23 cellular contexts compared by ENCODE assay signal in genomic region chr1:34167091-34167788, GRCh38. TPM values are rescaled to one million over a fixed set of nuclear protein-coding genes. Genes with fewer than 3 reads are reported as not detected.
A peak's percentile ranks its signal among the peaks of the same experiment; 100 is the strongest.
DNase-seq lines count a peak whose midpoint lies in the region; ATAC-seq and TF ChIP-seq lines count a peak whose summit lies in the region.
"Had no signal": no experiment of that assay in that cellular context is flagged by ENCODE, and none has a peak within 500 bp of the region (broad histone marks: within the 10 kb centered on the region; RNA-seq: fewer than 3 reads in every experiment).

No MANE protein-coding gene starts in this region.

- peak overlapping the region; percentile 68 for H3K9ac ChIP-seq in HUES6 (ENCODE audit: low read length)
- no peak overlapping the region for H3K9ac ChIP-seq in colonic mucosa (ENCODE audit: low read depth in 2 of 2, low read length in 2 of 2)

- peak overlapping the region; percentile 45 for H3K4me3 Mint-ChIP-seq in type B pancreatic cell
- H3K4me3 Mint-ChIP-seq: activated naive CD8-positive, alpha-beta T cell treated with anti-CD3 and anti-CD28 coated beads for 36 hours; dendritic cell treated with granulocyte-macrophage colony-stimulating factor and Interleukin-4, amounts not matched to agents 40 ng/mL and 50 ng/mL, for 4 days had no signal

- H3K36me3 ChIP-seq in HUES6 (ENCODE audit: control insufficient read depth, insufficient read depth, low read length) (no peaks in the 10 kb centered on the region), colonic mucosa (no peaks in the 10 kb centered on the region)
- H3K36me3 ChIP-seq: brain microvascular endothelial cell, left lung, spleen, thyroid gland had no signal

- no peak for ATAC-seq in GM21619 (IDR thresholded peaks at IDR 0.05; ENCODE audit: unreplicated experiment)
- ATAC-seq: left lung, mucosa of descending colon had no signal

- no peak overlapping the region for H3K27ac Mint-ChIP-seq in type B pancreatic cell
- H3K27ac Mint-ChIP-seq: activated naive CD8-positive, alpha-beta T cell treated with anti-CD3 and anti-CD28 coated beads for 36 hours; dendritic cell treated with granulocyte-macrophage colony-stimulating factor and Interleukin-4, amounts not matched to agents 40 ng/mL and 50 ng/mL, for 4 days had no signal

- peaks cover 9% of the 10 kb centered on the region for H3K4me1 Mint-ChIP-seq in type B pancreatic cell (ENCODE audit: unreplicated experiment)

- intact Hi-C loops in colonic mucosa (cut with DNase I): no loop called here

- no peaks in the 10 kb centered on the region for H3K36me3 Mint-ChIP-seq in type B pancreatic cell
- H3K36me3 Mint-ChIP-seq: activated naive CD8-positive, alpha-beta T cell treated with anti-CD3 and anti-CD28 coated beads for 36 hours had no signal

- H3K9me3 ChIP-seq in HUES6 (ENCODE audit: control insufficient read depth, insufficient read depth, low read depth, low read length) (no peaks in the 10 kb centered on the region), colonic mucosa (no peaks in the 10 kb centered on the region)
- H3K9me3 ChIP-seq: left lung, mucosa of descending colon, spleen, thyroid gland had no signal

- H3K27me3 ChIP-seq in HUES6 (ENCODE audit: control insufficient read depth, insufficient read depth, low read length) (peaks cover 25% of the 10 kb centered on the region), layer of hippocampus (ENCODE audit: control insufficient read depth, insufficient read depth, low read length) (no peaks in the 10 kb centered on the region), colonic mucosa (peaks cover 38% of the 10 kb centered on the region)

- H3K27ac ChIP-seq in HUES6 (ENCODE audit: low read depth, low read length) (0 out of 2 replicates have a peak overlapping the region, but pooled peaks have one; percentile 3), coronary artery (no peak overlapping the region), layer of hippocampus (ENCODE audit: low read depth, low read length) (peak overlapping the region; percentile 64), colonic mucosa (no peak overlapping the region)
- H3K27ac ChIP-seq: brain microvascular endothelial cell, epithelial cell of prostate, left lung, SK-N-MC, spleen, thyroid gland had no signal

- H3K4me3 ChIP-seq in HUES6 (ENCODE audit: low read depth, low read length): peak overlapping the region; percentile 81
- H3K4me3 ChIP-seq in coronary artery: peak overlapping the region; percentile 71
- no peak overlapping the region for H3K4me3 ChIP-seq in colonic mucosa
- H3K4me3 ChIP-seq: left lung, mucosa of descending colon, SK-N-MC, thyroid gland had no signal

- H3K27me3 Mint-ChIP-seq in type B pancreatic cell: peaks cover 86% of the 10 kb centered on the region

- no peaks in the 10 kb centered on the region for H3K9me3 Mint-ChIP-seq in type B pancreatic cell
- H3K9me3 Mint-ChIP-seq: activated naive CD8-positive, alpha-beta T cell treated with anti-CD3 and anti-CD28 coated beads for 36 hours; dendritic cell treated with granulocyte-macrophage colony-stimulating factor and Interleukin-4, amounts not matched to agents 40 ng/mL and 50 ng/mL, for 4 days had no signal

- no peak for DNase-seq in coronary artery (ENCODE audit: low spot score)
- no peak for DNase-seq in type B pancreatic cell (ENCODE audit: extremely low spot score, unreplicated experiment)
- no peak for DNase-seq in colonic mucosa
- no peak for DNase-seq in NCI-H446 (lab: John Stamatoyannopoulos, UW)
- DNase-seq: activated CD4-positive, CD25-positive, alpha-beta regulatory T cell treated with anti-CD3 and anti-CD28 coated beads, Interleukin-2, amount 50 U/mL, for 72 hours; activated naive CD8-positive, alpha-beta T cell treated with anti-CD3 and anti-CD28 coated beads for 36 hours; brain microvascular endothelial cell; foreskin melanocyte; left lung; mucosa of descending colon; NCI-H1436 treated with DMSO at 0.1 percent for 48 hours; NCI-H2171; NCI-H774; spleen; T-helper 9 cell had no signal

- no peak for TF ChIP-seq CTCF in coronary artery (IDR thresholded peaks at IDR 0.05)
- TF ChIP-seq CTCF in type B pancreatic cell (conservative IDR thresholded peaks at IDR 0.05): no peak
- TF ChIP-seq CTCF in colonic mucosa (IDR thresholded peaks at IDR 0.05): no peak

- peaks cover 15% of the 10 kb centered on the region for H3K4me1 ChIP-seq in HUES6 (ENCODE audit: control insufficient read depth, insufficient read depth, low read length)
- H3K4me1 ChIP-seq in colonic mucosa: no peaks in the 10 kb centered on the region

RNA-seq across cellular contexts. Expression of gene CSMD2, which starts 2.2 kb away (rescaled TPM):
- total RNA-seq in type B pancreatic cell (ENCODE audit: low replicate concordance) (0.48 and 1.8 TPM in 2 replicates), colonic mucosa (under 1 TPM; 0.05 to 0.10 TPM)
- total RNA-seq: activated naive CD8-positive, alpha-beta T cell treated with anti-CD3 and anti-CD28 coated beads for 36 hours had no signal

RNA-seq across cellular contexts. Expression of gene C1orf94, which starts 9.5 kb away (rescaled TPM):
- not detected in 2 replicates for total RNA-seq in type B pancreatic cell (ENCODE audit: low replicate concordance)
- total RNA-seq in colonic mucosa: not detected
- total RNA-seq: activated naive CD8-positive, alpha-beta T cell treated with anti-CD3 and anti-CD28 coated beads for 36 hours; left lung; mucosa of descending colon; renal cortical epithelial cell; spleen; thyroid gland had no signal

Comparison
In these comparisons a context has a peak if more than half of its experiments do, and no peak if none do; other contexts are left out.
1. H3K27ac ChIP-seq: peak in HUES6 (single experiment) and layer of hippocampus (single experiment); none in coronary artery (0 of 2) and colonic mucosa (single experiment).